ENCODE assay signal across 1 cellular context in genomic region chr11:91560434-91560833, GRCh38.
TF ChIP-seq lines count a peak whose summit lies in the region.

No MANE protein-coding gene starts in this region.

TF ChIP-seq in HEK293, 187 proteins besides CTCF, POLR2A, EP300 and RAD21 (continued from another document):
- TF ChIP-seq PRDM10 (tag by site-specific recombination; IDR thresholded peaks at IDR 0.05), result no peak
- TF ChIP-seq ZSCAN30 (tag by site-specific recombination; IDR thresholded peaks at IDR 0.05), result no peak
- no peak for TF ChIP-seq ZNF19 (tag by site-specific recombination; IDR thresholded peaks at IDR 0.05; ENCODE audit: low read depth)
- no peak for TF ChIP-seq MYNN (tag by site-specific recombination; IDR thresholded peaks at IDR 0.05; ENCODE audit: borderline replicate concordance)
